In the genomic region with DNA sequence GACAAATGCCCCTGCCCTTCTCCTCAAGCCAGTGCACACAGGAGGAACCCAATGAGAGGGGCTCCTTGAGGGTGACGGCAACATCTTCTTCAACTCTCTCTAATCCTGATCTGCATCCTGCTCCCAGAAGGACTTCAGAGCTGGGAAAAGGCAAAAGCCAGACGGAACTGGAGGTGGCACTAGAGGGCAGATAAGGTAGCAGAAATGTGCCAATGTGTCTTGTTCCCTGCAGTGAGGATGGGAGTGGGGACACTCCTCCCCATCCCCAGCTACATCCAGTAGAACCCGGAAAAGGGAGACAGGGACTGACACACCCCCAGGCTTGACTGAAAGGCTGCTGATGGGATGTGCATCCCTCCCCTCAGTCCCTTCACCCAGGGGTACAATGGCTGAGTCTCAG, we compare ENCODE assay signal across 30 cellular contexts. TPM values are rescaled to one million over a fixed set of nuclear protein-coding genes. Genes with fewer than 3 reads are reported as not detected.
A peak's percentile ranks its signal among the peaks of the same experiment; 100 is the strongest.
DNase-seq lines count a peak whose midpoint lies in the region; ATAC-seq and TF ChIP-seq lines count a peak whose summit lies in the region.
"Had no signal": no experiment of that assay in that cellular context is flagged by ENCODE, and none has a peak within 500 bp of the region (broad histone marks: within the 10 kb centered on the region; RNA-seq: fewer than 3 reads in every experiment).

No MANE protein-coding gene starts in this region.

- no peak overlapping the region for H3K4me3 Mint-ChIP-seq in endodermal cell
- no peak overlapping the region for H3K4me3 Mint-ChIP-seq in activated CD4-positive, alpha-beta memory T cell treated with anti-CD3 and anti-CD28 coated beads, Interleukin-2, amount 10 ng/mL, durations not matched to agents 7 days and 5 days
- no peak overlapping the region for H3K4me3 Mint-ChIP-seq in CD4-positive, alpha-beta T cell
- H3K4me3 Mint-ChIP-seq: activated CD4-positive, alpha-beta T cell treated with anti-CD3 and anti-CD28 coated beads, Interleukin-2, amount 10 ng/mL, durations not matched to agents 7 days and 5 days; activated naive CD4-positive, alpha-beta T cell treated with anti-CD3 and anti-CD28 coated beads, Interleukin-2, amount 50 U/mL, for 24 hours; central memory CD8-positive, alpha-beta T cell; stimulated activated naive CD8-positive, alpha-beta T cell treated with anti-CD3 and anti-CD28 coated beads, Interleukin-15, Interleukin-2, amounts not matched to agents 100 ng/mL and 50 ng/mL, for 24 hours; T-helper 1 cell treated with Interleukin-12 subunit alpha and Interleukin-12 subunit beta and Interleukin-4 antibody, amounts not matched to agents 30 μg/mL and 1 μg/mL, for 36 hours had no signal

- H3K9me3 Mint-ChIP-seq in endodermal cell, result no peaks in the 10 kb centered on the region
- no peaks in the 10 kb centered on the region for H3K9me3 Mint-ChIP-seq in activated CD4-positive, alpha-beta memory T cell treated with anti-CD3 and anti-CD28 coated beads, Interleukin-2, amount 10 ng/mL, durations not matched to agents 7 days and 5 days
- no peaks in the 10 kb centered on the region for H3K9me3 Mint-ChIP-seq in CD4-positive, alpha-beta T cell
- H3K9me3 Mint-ChIP-seq: activated CD4-positive, alpha-beta T cell treated with anti-CD3 and anti-CD28 coated beads, Interleukin-2, amount 10 ng/mL, durations not matched to agents 7 days and 5 days; activated naive CD4-positive, alpha-beta T cell treated with anti-CD3 and anti-CD28 coated beads, Interleukin-2, amount 50 U/mL, for 24 hours; central memory CD8-positive, alpha-beta T cell; stimulated activated naive CD8-positive, alpha-beta T cell treated with anti-CD3 and anti-CD28 coated beads, Interleukin-15, Interleukin-2, amounts not matched to agents 100 ng/mL and 50 ng/mL, for 24 hours; T-helper 1 cell treated with Interleukin-12 subunit alpha and Interleukin-12 subunit beta and Interleukin-4 antibody, amounts not matched to agents 30 μg/mL and 1 μg/mL, for 36 hours had no signal

- ATAC-seq in Right ventricle myocardium inferior, result no peak
- no peak for ATAC-seq in left cardiac atrium
- ATAC-seq in CD4-positive, alpha-beta T cell (ENCODE audit: poor library complexity), result no peak
- ATAC-seq: gastrocnemius medialis, lower lobe of right lung had no signal

- H3K27ac Mint-ChIP-seq in endodermal cell, result no peak overlapping the region
- no peak overlapping the region for H3K27ac Mint-ChIP-seq in activated CD4-positive, alpha-beta memory T cell treated with anti-CD3 and anti-CD28 coated beads, Interleukin-2, amount 10 ng/mL, durations not matched to agents 7 days and 5 days
- no peak overlapping the region for H3K27ac Mint-ChIP-seq in CD4-positive, alpha-beta T cell
- H3K27ac Mint-ChIP-seq: activated CD4-positive, alpha-beta T cell treated with anti-CD3 and anti-CD28 coated beads, Interleukin-2, amount 10 ng/mL, durations not matched to agents 7 days and 5 days; activated naive CD4-positive, alpha-beta T cell treated with anti-CD3 and anti-CD28 coated beads, Interleukin-2, amount 50 U/mL, for 24 hours; stimulated activated naive CD8-positive, alpha-beta T cell treated with anti-CD3 and anti-CD28 coated beads, Interleukin-15, Interleukin-2, amounts not matched to agents 100 ng/mL and 50 ng/mL, for 24 hours; T-helper 1 cell treated with Interleukin-12 subunit alpha and Interleukin-12 subunit beta and Interleukin-4 antibody, amounts not matched to agents 30 μg/mL and 1 μg/mL, for 36 hours had no signal

- no peaks in the 10 kb centered on the region for H3K36me3 Mint-ChIP-seq in endodermal cell (ENCODE audit: low read depth)
- H3K36me3 Mint-ChIP-seq in activated CD4-positive, alpha-beta memory T cell treated with anti-CD3 and anti-CD28 coated beads, Interleukin-2, amount 10 ng/mL, durations not matched to agents 7 days and 5 days (ENCODE audit: low read depth), result no peaks in the 10 kb centered on the region
- H3K36me3 Mint-ChIP-seq in CD4-positive, alpha-beta T cell (ENCODE audit: low read depth), result no peaks in the 10 kb centered on the region
- H3K36me3 Mint-ChIP-seq: activated naive CD4-positive, alpha-beta T cell treated with anti-CD3 and anti-CD28 coated beads, Interleukin-2, amount 50 U/mL, for 24 hours had no signal

- no peaks in the 10 kb centered on the region for H3K4me1 Mint-ChIP-seq in endodermal cell
- H3K4me1 Mint-ChIP-seq in activated CD4-positive, alpha-beta memory T cell treated with anti-CD3 and anti-CD28 coated beads, Interleukin-2, amount 10 ng/mL, durations not matched to agents 7 days and 5 days, result peaks cover 3% of the 10 kb centered on the region
- peaks cover 8% of the 10 kb centered on the region for H3K4me1 Mint-ChIP-seq in CD4-positive, alpha-beta T cell (ENCODE audit: low read depth)

- no peak overlapping the region for H3K4me3 ChIP-seq in endodermal cell (ENCODE audit: low read length)
- H3K4me3 ChIP-seq: ascending aorta, esophagus squamous epithelium, gastrocnemius medialis, lower lobe of right lung, MG63, PC-9, transverse colon had no signal

- WGBS in endodermal cell (ENCODE audit: insufficient coverage in 1 of 2, insufficient read length in 1 of 2), 2 experiments, result 79 to 100% methylated on average over 1 to 3 of the region's 3 CpGs

- H3K27me3 Mint-ChIP-seq in endodermal cell (ENCODE audit: insufficient read depth), result peaks cover 89% of the 10 kb centered on the region
- peaks cover 78% of the 10 kb centered on the region for H3K27me3 Mint-ChIP-seq in activated CD4-positive, alpha-beta memory T cell treated with anti-CD3 and anti-CD28 coated beads, Interleukin-2, amount 10 ng/mL, durations not matched to agents 7 days and 5 days
- peaks cover 83% of the 10 kb centered on the region for H3K27me3 Mint-ChIP-seq in CD4-positive, alpha-beta T cell

- in situ Hi-C loops in SK-MEL-5 (cut with HindIII; ENCODE audit: low pct_unique_long_range_greater_than_20kb, low sequenced_read_pairs), result no loop called here

- H3K9ac ChIP-seq in endodermal cell (ENCODE audit: extremely low read depth, low read length, poor library complexity, severe bottlenecking), result no peak overlapping the region

- TF ChIP-seq CTCF in endodermal cell (conservative IDR thresholded peaks at IDR 0.05), result peak; percentile 31
- TF ChIP-seq CTCF in CD4-positive, alpha-beta T cell (IDR thresholded peaks at IDR 0.05), result no peak

- no peaks in the 10 kb centered on the region for H3K4me1 ChIP-seq in endodermal cell (ENCODE audit: control insufficient read depth, insufficient read depth, low read length)

- no peaks in the 10 kb centered on the region for H3K36me3 ChIP-seq in endodermal cell (ENCODE audit: control insufficient read depth, insufficient read depth, low read length)
- H3K36me3 ChIP-seq: ascending aorta, esophagus squamous epithelium, gastrocnemius medialis, lower lobe of right lung, MG63, neutrophil, spleen, transverse colon had no signal

- H3K27me3 ChIP-seq in endodermal cell (ENCODE audit: control insufficient read depth, insufficient read depth, low read length, poor library complexity, severe bottlenecking), result peaks cover 79% of the 10 kb centered on the region
- H3K27me3 ChIP-seq in CD4-positive, alpha-beta T cell (ENCODE audit: control insufficient read depth, insufficient read depth, low read length), result peaks cover 89% of the 10 kb centered on the region
- H3K27me3 ChIP-seq: MG63 had no signal

- H3K27ac ChIP-seq in endodermal cell (ENCODE audit: low read depth, low read length), result no peak overlapping the region
- H3K27ac ChIP-seq in substantia nigra (ENCODE audit: low read depth, low read length, poor library complexity, severe bottlenecking), result peak overlapping the region; percentile 82
- H3K27ac ChIP-seq in CD4-positive, alpha-beta T cell (ENCODE audit: low read depth, low read length), result no peak overlapping the region
- H3K27ac ChIP-seq: ascending aorta, esophagus squamous epithelium, gastrocnemius medialis, lower lobe of right lung, neutrophil, PC-9, spleen, transverse colon had no signal

- POLR2A ChIA-PET in activated CD4-positive, alpha-beta memory T cell treated with anti-CD3 and anti-CD28 coated beads, Interleukin-2, amount 10 ng/mL, durations not matched to agents 7 days and 5 days (lab: Charles Lee), result no interaction called here
- POLR2A ChIA-PET in CD4-positive, alpha-beta T cell (lab: Charles Lee), result no interaction called here

- CTCF ChIA-PET in activated CD4-positive, alpha-beta memory T cell treated with anti-CD3 and anti-CD28 coated beads, Interleukin-2, amount 10 ng/mL, durations not matched to agents 7 days and 5 days (lab: Charles Lee), result interaction anchor here (1.1 to 1.2 kb wide), 2 partner anchors 19 to 153 kb away, joined by 3 to 6 read pairs; no protein-coding TSS in a partner anchor
- CTCF ChIA-PET in CD4-positive, alpha-beta T cell (lab: Charles Lee), result interaction anchor here (3.1 kb wide), 1 partner anchor 19 kb away, joined by 10 read pairs; no protein-coding TSS in a partner anchor

- no peaks in the 10 kb centered on the region for H3K9me3 ChIP-seq in endodermal cell (ENCODE audit: control insufficient read depth, low read length)
- no peaks in the 10 kb centered on the region for H3K9me3 ChIP-seq in CD4-positive, alpha-beta T cell (ENCODE audit: control insufficient read depth, low read length)
- H3K9me3 ChIP-seq: ascending aorta, esophagus squamous epithelium, gastrocnemius medialis, lower lobe of right lung, MG63, neutrophil, spleen, transverse colon had no signal

- intact Hi-C loops in Right ventricle myocardium inferior (cut with DNase I), result no loop called here
- intact Hi-C loops in left cardiac atrium (cut with DNase I), result no loop called here
- intact Hi-C loops in CD4-positive, alpha-beta T cell (cut with DNase I, micrococcal nuclease), result no loop called here

- DNase-seq in Right ventricle myocardium inferior (ENCODE audit: missing footprints) (peak; percentile 1), left cardiac atrium (no peak), SK-MEL-5 (ENCODE audit: low read depth, low spot score) (peak; percentile 27), endodermal cell (no peak), substantia nigra (lab: John Stamatoyannopoulos, UW) (no peak)
- no peak for DNase-seq in activated CD4-positive, alpha-beta T cell treated with anti-CD3 and anti-CD28 coated beads, Interleukin-2, amount 50 U/mL, for 4 hours
- no peak for DNase-seq in activated CD4-positive, alpha-beta memory T cell treated with anti-CD3 and anti-CD28 coated beads, Interleukin-2, amount 10 ng/mL, durations not matched to agents 7 days and 5 days
- no peak for DNase-seq in CD4-positive, alpha-beta T cell
- DNase-seq: activated CD4-positive, alpha-beta T cell treated with anti-CD3 and anti-CD28 coated beads, Interleukin-2, amount 10 ng/mL, durations not matched to agents 7 days and 5 days; COR-L47; effector CD8-positive, alpha-beta T cell; esophagus squamous epithelium; gastrocnemius medialis; islet precursor cell; lower lobe of right lung; MG63; NCI-H1694; NCI-H748 treated with DMSO at 0.1 percent for 48 hours; PC-9; SIG-M5; spleen; stimulated activated CD4-positive, alpha-beta T cell treated with anti-CD3 and anti-CD28 coated beads, Interleukin-4, amount 100 ng/mL, for 4 hours; transverse colon had no signal

RNA-seq across cellular contexts. Expression of a gene that starts 28.5 kb away (rescaled TPM):
- total RNA-seq in Right ventricle myocardium inferior (1.4 TPM), left cardiac atrium (1 to 10 TPM; 1.4 to 3.0 TPM), endodermal cell (1 to 10 TPM; 2.8 to 5.9 TPM)
- total RNA-seq in SK-MEL-5 (2014; rRNA removed; shearing (Covaris generic)), result 0.37 and 1.3 TPM in 2 replicates
- polyA plus RNA-seq in SK-MEL-5 (2015; cell fraction: cytosol; rRNA removed), result 2.7 and 3.1 TPM in 2 replicates
- 6.4 and 7.1 TPM in 2 replicates for polyA plus RNA-seq in SK-MEL-5 (2015; cell fraction: nucleus; rRNA removed)
- polyA plus RNA-seq in endodermal cell (2013, experiment 1 of 2), result 13.0 TPM
- 12.7 TPM for polyA plus RNA-seq in endodermal cell (2013, experiment 2 of 2)
- total RNA-seq in activated CD4-positive, alpha-beta memory T cell treated with anti-CD3 and anti-CD28 coated beads, Interleukin-2, amount 10 ng/mL, durations not matched to agents 7 days and 5 days, result under 1 TPM; 0.05 to 0.20 TPM
- under 1 TPM in 1 of 2 experiments, not detected in 1; 0.06 TPM for total RNA-seq in CD4-positive, alpha-beta T cell
- total RNA-seq: ascending aorta had no signal
- polyA plus RNA-seq: BJ had no signal

Comparison
In these comparisons a context has a peak if more than half of its experiments do, and no peak if none do; other contexts are left out.
1. DNase-seq: peak in Right ventricle myocardium inferior (single experiment) and SK-MEL-5 (single experiment); none in left cardiac atrium (single experiment), endodermal cell (single experiment), substantia nigra (0 of 49), activated CD4-positive, alpha-beta T cell treated with anti-CD3 and anti-CD28 coated beads, Interleukin-2, amount 50 U/mL, for 4 hours (0 of 2), activated CD4-positive, alpha-beta memory T cell treated with anti-CD3 and anti-CD28 coated beads, Interleukin-2, amount 10 ng/mL, durations not matched to agents 7 days and 5 days (single experiment) and CD4-positive, alpha-beta T cell (0 of 10).